ENCODE assay signal across 15 cellular contexts in the genomic region with DNA sequence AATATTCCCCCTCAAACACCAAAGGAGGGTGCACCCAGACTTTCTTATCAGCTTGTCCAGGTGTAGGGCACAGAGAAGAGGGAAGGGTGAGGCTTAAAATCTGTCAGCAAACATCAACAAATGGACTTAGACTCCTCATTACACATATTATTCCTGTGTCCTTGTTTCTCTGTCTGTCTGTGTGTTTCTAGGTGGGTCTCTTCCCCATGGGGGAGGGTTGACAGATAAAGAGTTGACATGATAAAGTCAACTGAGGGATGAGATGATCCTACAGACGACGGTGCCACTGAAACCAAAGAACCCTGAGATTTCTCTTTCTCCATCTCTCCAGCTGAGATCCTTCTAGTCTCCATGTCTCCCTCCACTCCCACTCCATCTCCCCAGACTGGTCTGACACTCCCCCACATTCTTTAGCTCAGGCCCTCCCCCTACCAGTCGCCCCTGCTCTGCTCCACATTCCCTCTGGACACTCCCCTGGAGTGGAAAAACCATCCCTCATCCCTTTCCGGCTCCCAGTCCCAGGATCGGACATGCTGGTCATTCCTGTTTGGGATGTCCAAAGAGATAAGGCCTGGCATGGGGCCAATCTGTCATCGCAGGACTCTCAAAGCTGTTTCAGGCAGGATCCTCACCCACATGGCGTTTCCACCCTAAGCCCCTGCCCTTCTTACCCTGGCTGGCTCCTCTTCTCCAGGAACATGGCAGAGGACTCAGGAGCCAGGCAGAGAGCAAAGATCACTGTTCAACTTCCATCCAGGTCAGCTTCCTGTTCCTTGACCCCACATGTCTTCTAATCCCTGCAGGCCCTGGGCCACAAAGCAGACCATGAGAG. TPM values are rescaled to one million over a fixed set of nuclear protein-coding genes. Genes with fewer than 3 reads are reported as not detected.
DNase-seq lines count a peak whose midpoint lies in the region; ATAC-seq and TF ChIP-seq lines count a peak whose summit lies in the region.
"Had no signal": no experiment of that assay in that cellular context is flagged by ENCODE, and none has a peak within 500 bp of the region (broad histone marks: within the 10 kb centered on the region; RNA-seq: fewer than 3 reads in every experiment).

No MANE protein-coding gene starts in this region.

- 61% methylated on average over 7 of the region's 7 CpGs for WGBS in right lobe of liver (ENCODE audit: insufficient coverage, low coverage, low lambda C conversion rate, missing lambda C conversion rate)

- H3K4me1 Mint-ChIP-seq in chondrocyte (ENCODE audit: low read depth): peaks cover 79% of the 10 kb centered on the region

- DNase-seq in NCI-H510A treated with DMSO at 0.1 percent for 48 hours (lab: John Stamatoyannopoulos, UW) (peak; percentile 62), NCI-H510A (lab: John Stamatoyannopoulos, UW) (no peak), chondrocyte (ENCODE audit: low spot score) (peak; percentile 79), right lobe of liver (peak in 2 of 3 donors; percentile 59 to 61), tibial artery (no peak), dedifferentiated amniotic fluid mesenchymal stem cell (ENCODE audit: extremely low spot score) (no peak)
- no peak for DNase-seq in activated effector memory CD4-positive, alpha-beta T cell treated with Interleukin-2 at 50 U/mL for 16 hours
- DNase-seq: activated naive CD8-positive, alpha-beta T cell treated with anti-CD3 and anti-CD28 coated beads, Interleukin-2, amount 10 ng/mL, durations not matched to agents 7 days and 5 days; midbrain; stimulated activated CD4-positive, alpha-beta T cell treated with anti-CD3 and anti-CD28 coated beads, Interleukin-2, amount 100 ng/mL, for 24 hours had no signal

- peaks cover 0 to 5% of the 10 kb centered on the region in 2 donors for H3K27me3 ChIP-seq in right lobe of liver
- H3K27me3 ChIP-seq in tibial artery: no peaks in the 10 kb centered on the region
- H3K27me3 ChIP-seq: tibial nerve had no signal

- peak overlapping the region; percentile 35 for H3K4me3 Mint-ChIP-seq in chondrocyte (ENCODE audit: unreplicated experiment)
- H3K4me3 Mint-ChIP-seq: activated naive CD8-positive, alpha-beta T cell treated with anti-CD3 and anti-CD28 coated beads, Interleukin-2, amount 10 ng/mL, durations not matched to agents 7 days and 5 days had no signal

- peak; percentile 31 to 56 (median 40) for ATAC-seq in right lobe of liver
- no peak for ATAC-seq in HG03097 (IDR thresholded peaks at IDR 0.05; ENCODE audit: low FRiP score, unreplicated experiment)
- ATAC-seq: activated CD4-positive, CD25-positive, alpha-beta regulatory T cell treated with anti-CD3 and anti-CD28 coated beads, Interleukin-2, amount 50 U/mL, for 24 hours; esophagus mucosa had no signal

- TF ChIP-seq CTCF in chondrocyte (IDR thresholded peaks at IDR 0.05) (no peak), right lobe of liver (IDR thresholded peaks at IDR 0.05) (no peak), tibial artery (IDR thresholded peaks at IDR 0.05) (no peak)

- H3K4me3 ChIP-seq in right lobe of liver: no peak overlapping the region
- H3K4me3 ChIP-seq in tibial artery: no peak overlapping the region
- H3K4me3 ChIP-seq: tibial nerve had no signal

- no peaks in the 10 kb centered on the region for H3K36me3 ChIP-seq in right lobe of liver
- no peaks in the 10 kb centered on the region for H3K36me3 ChIP-seq in tibial artery
- H3K36me3 ChIP-seq: tibial nerve had no signal

- no peaks in the 10 kb centered on the region for H3K9me3 Mint-ChIP-seq in chondrocyte (ENCODE audit: low read depth)
- H3K9me3 Mint-ChIP-seq: activated naive CD8-positive, alpha-beta T cell treated with anti-CD3 and anti-CD28 coated beads, Interleukin-2, amount 10 ng/mL, durations not matched to agents 7 days and 5 days had no signal

- no peaks in the 10 kb centered on the region for H3K27me3 Mint-ChIP-seq in chondrocyte (ENCODE audit: low read depth)

- no peak for TF ChIP-seq POLR2A in right lobe of liver (IDR thresholded peaks at IDR 0.05)

- intact Hi-C loops in right lobe of liver (cut with DNase I) (no loop called here), tibial artery (cut with DNase I; ENCODE audit: low total_unique reads) (no loop called here)

- peaks cover 2% of the 10 kb centered on the region for H3K36me3 Mint-ChIP-seq in chondrocyte (ENCODE audit: low read depth)
- H3K36me3 Mint-ChIP-seq: activated naive CD8-positive, alpha-beta T cell treated with anti-CD3 and anti-CD28 coated beads, Interleukin-2, amount 10 ng/mL, durations not matched to agents 7 days and 5 days had no signal

- H3K9me3 ChIP-seq in right lobe of liver: no peaks in the 10 kb centered on the region
- no peaks in the 10 kb centered on the region for H3K9me3 ChIP-seq in tibial artery
- H3K9me3 ChIP-seq: tibial nerve had no signal

- H3K4me1 ChIP-seq in right lobe of liver (peaks cover 0 to 18% (median 4%) of the 10 kb centered on the region in 4 donors), tibial artery (peaks cover 0 to 46% (median 27%) of the 10 kb centered on the region in 4 donors)

- H3K27ac Mint-ChIP-seq in chondrocyte (ENCODE audit: unreplicated experiment): peak overlapping the region; percentile 79
- H3K27ac Mint-ChIP-seq: activated naive CD8-positive, alpha-beta T cell treated with anti-CD3 and anti-CD28 coated beads, Interleukin-2, amount 10 ng/mL, durations not matched to agents 7 days and 5 days had no signal

- peak overlapping the region in 1 of 3 donors; percentile 16 for H3K27ac ChIP-seq in right lobe of liver
- H3K27ac ChIP-seq in tibial artery: peak overlapping the region; percentile 97 to 99

RNA-seq across cellular contexts. Expression of gene ITGA3, which starts 2.9 kb away (rescaled TPM):
- total RNA-seq in chondrocyte: 85.8 to 236 TPM (median 216 TPM) in 3 replicates
- total RNA-seq in right lobe of liver: 1 to 10 TPM; 1.4 to 3.7 (median 2.4) TPM

RNA-seq across cellular contexts. Expression of gene PDK2, which starts 42.1 kb away (rescaled TPM):
- total RNA-seq in chondrocyte (28.9 to 38.0 TPM (median 31.1 TPM) in 3 replicates), right lobe of liver (10 to 100 TPM; 25.0 to 58.0 (median 44.8) TPM)

RNA-seq across cellular contexts. Expression of gene DLX3, which starts 58.0 kb away (rescaled TPM):
- total RNA-seq in chondrocyte (0.10 TPM in 1 of 3 replicates, not detected in the others), right lobe of liver (not detected)
- total RNA-seq: A673; activated naive CD8-positive, alpha-beta T cell treated with anti-CD3 and anti-CD28 coated beads, Interleukin-2, amount 10 ng/mL, durations not matched to agents 7 days and 5 days had no signal

Comparison
In these comparisons a context has a peak if more than half of its experiments do, and no peak if none do; other contexts are left out.
1. DNase-seq: peak in NCI-H510A treated with DMSO at 0.1 percent for 48 hours (single experiment), chondrocyte (single experiment) and right lobe of liver (2 of 3); none in NCI-H510A (single experiment), tibial artery (0 of 2), dedifferentiated amniotic fluid mesenchymal stem cell (single experiment) and activated effector memory CD4-positive, alpha-beta T cell treated with Interleukin-2 at 50 U/mL for 16 hours (single experiment).
2. RNA of gene ITGA3, which starts 2.9 kb away (total RNA-seq): 85.8 to 236 TPM in chondrocyte; 1.4 to 3.7 TPM in right lobe of liver; every median in the first group is over 10 times any median in the second.